8 cellular contexts compared by ENCODE assay signal in the genomic region with DNA sequence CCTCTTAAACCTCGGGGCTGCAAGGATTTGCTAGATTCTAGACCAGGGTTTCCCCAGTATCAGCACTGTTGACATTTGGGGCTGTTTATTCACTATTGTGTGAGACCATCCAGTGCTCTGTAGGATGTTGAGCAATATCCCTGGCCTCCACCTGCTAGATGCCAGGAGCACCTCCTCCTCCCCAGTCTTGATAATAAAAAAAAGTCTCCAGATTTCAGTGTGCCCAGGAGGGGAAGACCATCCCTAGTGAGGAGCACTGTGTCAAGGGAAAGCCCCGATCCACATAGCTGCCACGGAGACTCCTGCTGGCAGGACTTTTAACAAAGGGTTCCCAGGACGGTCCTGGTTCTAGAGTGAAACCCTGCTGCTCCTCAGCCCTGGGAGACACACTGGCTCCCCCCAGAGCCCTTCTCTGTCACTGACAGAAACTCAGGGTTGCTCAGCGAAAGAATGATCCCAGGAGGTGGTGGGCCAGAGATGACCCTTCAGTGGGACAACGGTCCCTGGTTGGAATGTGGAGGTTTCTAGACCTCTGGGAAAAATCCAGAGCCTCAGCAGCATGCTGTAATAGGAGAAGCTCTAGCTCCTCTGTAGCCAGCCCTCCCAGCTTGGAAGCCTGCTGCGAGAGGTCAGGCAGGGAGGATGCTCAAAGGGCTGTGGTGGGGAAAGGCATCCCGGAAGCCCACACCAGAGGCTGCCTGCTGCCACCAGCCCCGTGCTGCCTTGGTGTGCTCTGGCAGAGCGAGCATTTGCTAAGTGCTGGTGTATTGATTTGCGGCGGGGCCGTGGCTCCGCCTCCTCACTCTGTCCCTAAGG. TPM values are rescaled to one million over a fixed set of nuclear protein-coding genes. Genes with fewer than 3 reads are reported as not detected.
DNase-seq lines count a peak whose midpoint lies in the region; TF ChIP-seq lines count a peak whose summit lies in the region.

No MANE protein-coding gene starts in this region.

- peaks cover 8% of the 10 kb centered on the region for H3K27me3 Mint-ChIP-seq in osteocyte (ENCODE audit: unreplicated experiment)

- H3K9me2 ChIP-seq in DOHH2 (replicated peaks; ENCODE audit: control insufficient read depth, low read length) = no peaks in the 10 kb centered on the region

- H3K9me3 Mint-ChIP-seq in osteocyte (ENCODE audit: unreplicated experiment) = no peaks in the 10 kb centered on the region

- no peak overlapping the region for H3K4me3 Mint-ChIP-seq in osteocyte (ENCODE audit: unreplicated experiment)

- H4K20me1 ChIP-seq in DOHH2 (ENCODE audit: control insufficient read depth, insufficient read depth, low read depth, low read length) = no peaks in the 10 kb centered on the region

- DNase-seq in NCI-H2227 (lab: John Stamatoyannopoulos, UW; ENCODE audit: unreplicated experiment) = peak; percentile 80
- DNase-seq in epidermal melanocyte (ENCODE audit: insufficient read length, low spot score) = peak; percentile 61
- peak; percentile 95 for DNase-seq in osteocyte (ENCODE audit: extremely low spot score, unreplicated experiment)
- DNase-seq in NK-92 (lab: John Stamatoyannopoulos, UW; ENCODE audit: unreplicated experiment) = no peak
- DNase-seq in posterior vena cava (ENCODE audit: low spot score) = no peak
- DNase-seq in activated T-cell treated with anti-CD3 and anti-CD28 coated beads, Interleukin-2, amount 50 U/mL, for 1 hour = no peak
- DNase-seq in activated CD4-positive, alpha-beta T cell treated with anti-CD3 and anti-CD28 coated beads for 48 hours = no peak

- H3K27ac ChIP-seq in DOHH2 (ENCODE audit: low read depth, low read length) = no peak overlapping the region

- no peak overlapping the region for H3K4me2 ChIP-seq in DOHH2 (ENCODE audit: low read length)

- no peaks in the 10 kb centered on the region for H3K9me3 ChIP-seq in DOHH2 (ENCODE audit: control insufficient read depth, insufficient read depth, low read length)

- H3K27me3 ChIP-seq in DOHH2 (ENCODE audit: control insufficient read depth, low read length) = peaks cover 13% of the 10 kb centered on the region; the same call in 1 of the 2 replicates

- no peaks in the 10 kb centered on the region for H3K36me3 ChIP-seq in DOHH2 (ENCODE audit: control insufficient read depth, low read length)

- H3K79me2 ChIP-seq in DOHH2 (ENCODE audit: control insufficient read depth, low read length) = no peaks in the 10 kb centered on the region

- H3K4me1 ChIP-seq in DOHH2 (ENCODE audit: control insufficient read depth, low read length) = no peaks in the 10 kb centered on the region

- intact Hi-C loops in posterior vena cava (cut with DNase I) = no loop called here

- no peaks in the 10 kb centered on the region for H3F3A ChIP-seq in DOHH2 (ENCODE audit: control insufficient read depth, insufficient read depth)

- peaks cover 56% of the 10 kb centered on the region for H3K4me1 Mint-ChIP-seq in osteocyte (ENCODE audit: unreplicated experiment)

- H3K4me3 ChIP-seq in DOHH2 (ENCODE audit: low read length) = no peak overlapping the region

- TF ChIP-seq CTCF in DOHH2 (IDR thresholded peaks at IDR 0.05; ENCODE audit: low read depth, low read length, poor library complexity, severe bottlenecking) = peak; percentile 41
- TF ChIP-seq CTCF in osteocyte (IDR thresholded peaks at IDR 0.05) = peak; percentile 60

- H3K36me3 Mint-ChIP-seq in osteocyte (ENCODE audit: unreplicated experiment) = peaks cover 25% of the 10 kb centered on the region

- peak overlapping the region; percentile 91 for H3K27ac Mint-ChIP-seq in osteocyte (ENCODE audit: unreplicated experiment)

RNA-seq across cellular contexts. Expression of gene LYL1, which starts 20.3 kb away (rescaled TPM):
- not detected in 2 replicates for total RNA-seq in osteocyte
- 10 to 100 TPM in 1 of 2 donors, 1 to 10 TPM in 1; 9.8 to 13.0 TPM for total RNA-seq in posterior vena cava

RNA-seq across cellular contexts. Expression of gene TRMT1, which starts 34.1 kb away (rescaled TPM):
- total RNA-seq in osteocyte (37.4 and 43.1 TPM in 2 replicates), posterior vena cava (10 to 100 TPM; 21.9 to 24.1 TPM)

RNA-seq across cellular contexts. Expression of gene NACC1, which starts 35.7 kb away (rescaled TPM):
- total RNA-seq in osteocyte (40.4 and 45.1 TPM in 2 replicates), posterior vena cava (10 to 100 TPM; 37.6 to 39.7 TPM)

Comparison
In these comparisons a context has a peak if more than half of its experiments do, and no peak if none do; other contexts are left out.
1. DNase-seq: peak in NCI-H2227 (single experiment), epidermal melanocyte (single experiment) and osteocyte (single experiment); none in NK-92 (single experiment), posterior vena cava (single experiment), activated T-cell treated with anti-CD3 and anti-CD28 coated beads, Interleukin-2, amount 50 U/mL, for 1 hour (single experiment) and activated CD4-positive, alpha-beta T cell treated with anti-CD3 and anti-CD28 coated beads for 48 hours (single experiment).